ENCODE assay signal across 8 cellular contexts in the genomic region with DNA sequence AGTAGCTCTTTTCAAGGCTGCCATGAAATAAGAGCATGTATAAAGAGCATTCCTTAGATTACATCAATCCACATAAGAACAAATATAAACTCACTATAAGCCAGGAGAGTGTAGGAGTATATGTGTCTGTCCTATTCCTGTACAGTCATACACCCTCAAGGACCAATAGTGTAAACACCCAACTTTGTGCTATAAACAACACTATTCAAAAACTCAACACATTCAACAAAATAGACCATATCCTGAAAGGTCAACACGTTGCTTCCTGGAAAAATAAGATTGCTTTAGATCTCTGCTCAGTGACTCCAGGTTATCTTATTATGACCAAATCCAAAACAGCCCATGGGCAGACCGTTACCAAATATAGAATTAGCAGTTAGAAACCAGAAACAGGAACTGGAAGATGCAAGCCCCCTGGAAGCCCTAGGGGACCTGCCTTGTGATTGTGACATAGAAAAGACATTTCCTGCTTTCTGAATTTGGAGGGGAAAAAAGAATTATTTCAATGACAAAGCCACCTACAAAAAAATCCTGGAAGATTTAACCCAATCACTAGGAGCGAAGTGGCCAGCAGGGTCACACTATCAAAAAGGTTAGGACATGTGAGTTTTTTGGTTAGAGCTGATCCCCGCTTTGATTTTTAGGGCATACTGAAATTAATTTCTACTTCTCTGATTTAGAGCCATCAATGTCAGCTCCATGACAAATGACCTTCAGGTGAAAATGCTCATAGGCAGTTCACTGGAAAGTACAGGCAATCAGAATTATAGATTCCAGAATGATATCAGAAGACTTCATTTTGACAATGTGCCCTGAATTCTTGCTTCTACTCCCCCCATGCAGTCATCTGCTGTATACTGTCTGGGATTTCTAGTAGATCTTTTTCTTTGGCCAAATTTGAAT. TPM values are rescaled to one million over a fixed set of nuclear protein-coding genes. Genes with fewer than 3 reads are reported as not detected.
DNase-seq lines count a peak whose midpoint lies in the region; ATAC-seq, FAIRE-seq and TF ChIP-seq lines count a peak whose summit lies in the region.

No MANE protein-coding gene starts in this region.

- H3K9ac ChIP-seq in K562 (ENCODE audit: insufficient read depth in 1 of 2, low read depth in 2 of 2, low read length in 2 of 2): no peak overlapping the region

- H3K27me3 ChIP-seq in K562 (ENCODE audit: control insufficient read depth in 2 of 2, insufficient read depth in 2 of 2, low read length in 2 of 2): no peaks in the 10 kb centered on the region

- no peaks in the 10 kb centered on the region for H3K27me3 Mint-ChIP-seq in IgD-negative memory B cell

- peak overlapping the region; percentile 9 to 86 (median 51) for H3K4me3 Mint-ChIP-seq in IgD-negative memory B cell

- in situ Hi-C loops in K562 (cut with MboI): no loop called here

- no peaks in the 10 kb centered on the region for H3K9me3 ChIP-seq in K562 (replicated peaks; ENCODE audit: control insufficient read depth, insufficient read depth, low read depth, low read length)

- POLR2A ChIA-PET in K562 (lab: Yijun Ruan, JAX): interaction anchor here (0.7 to 1.6 kb wide), 2 partner anchors 28 to 888 kb away, joined by 4 to 5 read pairs; no protein-coding TSS in a partner anchor

- TF ChIP-seq CTCF in K562 (IDR thresholded peaks at IDR 0.05 in 2 of 3, conservative IDR thresholded peaks at IDR 0.05 in 1 of 3; ENCODE audit: insufficient read depth in 2 of 3, low read depth in 1 of 3, low read length in 3 of 3): no peak

- no peak for TF ChIP-seq POLR2A in K562 (conservative IDR thresholded peaks at IDR 0.05)

- DNase-seq in AML-193 (lab: John Stamatoyannopoulos, UW) (peak; percentile 68 to 82), K562 (ENCODE audit: extremely low read depth in 1 of 4, low spot score in 3 of 4) (peak in 1 of 4 experiments; percentile 28), putamen (ENCODE audit: low spot score) (peak; percentile 28), KG1 (lab: John Stamatoyannopoulos, UW) (no peak), activated T-cell treated with anti-CD3 and anti-CD28 coated beads for 4 hours (no peak), GM03348 (ENCODE audit: low spot score) (no peak)

- no peaks in the 10 kb centered on the region; the same call in 1 of the 3 replicates for H3K36me3 ChIP-seq in K562 (ENCODE audit: control insufficient read depth, insufficient read depth, low read length)

- CTCF ChIA-PET in K562 (lab: Yijun Ruan, JAX; ENCODE audit: low intra/inter-chr PET ratio): no interaction called here

- ATAC-seq in GM19351 (IDR thresholded peaks at IDR 0.05; ENCODE audit: unreplicated experiment): peak; percentile 67
- peak; percentile 69 for ATAC-seq in K562

- peaks cover 0 to 13% of the 10 kb centered on the region in 2 experiments; a peak in 4 of 5 replicates for H3K4me1 ChIP-seq in K562 (replicated peaks in 1 of 2; ENCODE audit: control insufficient read depth in 2 of 2, insufficient read depth in 2 of 2, low read length in 2 of 2)

- H3K27ac ChIP-seq in K562 (ENCODE audit: extremely low read depth, low read depth, low read length): peak overlapping the region; percentile 30; the same call in 1 of the 3 replicates

- BruUV-seq in K562 (replicated peaks; lab: Mats Ljungman, UMichigan): no TSS peak

- H3K4me3 ChIP-seq in K562: no peak overlapping the region

- intact Hi-C loops in K562 (cut with micrococcal nuclease): no loop called here

- H3K36me3 Mint-ChIP-seq in IgD-negative memory B cell: peaks cover 8% of the 10 kb centered on the region

- H4K20me1 ChIP-seq in K562 (replicated peaks; ENCODE audit: control insufficient read depth, insufficient read depth, low read length): no peaks in the 10 kb centered on the region

- H3K9me1 ChIP-seq in K562 (ENCODE audit: control insufficient read depth, insufficient read depth, low read length): no peaks in the 10 kb centered on the region

- no peaks in the 10 kb centered on the region for H3K79me2 ChIP-seq in K562 (ENCODE audit: control insufficient read depth, insufficient read depth, low read length)

- TF ChIP-seq RAD21 in K562 (CRISPR knock-in tag; conservative IDR thresholded peaks at IDR 0.05 in 1 of 2, IDR thresholded peaks at IDR 0.05 in 1 of 2): no peak; a peak in 1 of 4 replicates

- peak overlapping the region; percentile 72 to 90 (median 87) for H3K27ac Mint-ChIP-seq in IgD-negative memory B cell

- H3K9me3 Mint-ChIP-seq in IgD-negative memory B cell: no peaks in the 10 kb centered on the region

- H2AFZ ChIP-seq in K562 (ENCODE audit: low read depth, low read length): no peak overlapping the region

- FAIRE-seq in K562 (lab: Jason Lieb, UNC): no peak

- WGBS in K562 (ENCODE audit: insufficient coverage, low coverage, missing lambda C conversion rate): 19% methylated on average over 4 of the region's 4 CpGs

- TF ChIP-seq EP300 in K562 (IDR thresholded peaks at IDR 0.05; ENCODE audit: low read length): peak; percentile 72

- H3K4me1 Mint-ChIP-seq in IgD-negative memory B cell: peaks cover 36 to 40% (median 37%) of the 10 kb centered on the region in 3 donors

- no peak overlapping the region for H3K4me2 ChIP-seq in K562 (ENCODE audit: insufficient read depth, low read length)

TF ChIP-seq in K562, 482 proteins besides CTCF, POLR2A, EP300 and RAD21 (continues in another document):
- TF ChIP-seq MEF2D (tag; conservative IDR thresholded peaks at IDR 0.05; ENCODE audit: low read depth) (peak; percentile 96), HMGN3 (IDR thresholded peaks at IDR 0.05; ENCODE audit: borderline replicate concordance, extremely low read depth, insufficient read length, low read depth, low read length) (no peak), CTBP1 (IDR thresholded peaks at IDR 0.05; ENCODE audit: borderline replicate concordance) (peak; percentile 72), GABPA (tag; conservative IDR thresholded peaks at IDR 0.05; ENCODE audit: low read depth) (0 out of 2 replicates have a peak, but pooled peaks have one; percentile 33), FOXM1 (IDR thresholded peaks at IDR 0.05; ENCODE audit: low read depth) (peak; percentile 74; the same call in 1 of the 2 replicates), FOXM1 (CRISPR knock-in tag; IDR thresholded peaks at IDR 0.05; ENCODE audit: low read depth) (no peak)
- TF ChIP-seq, protein P1, sequence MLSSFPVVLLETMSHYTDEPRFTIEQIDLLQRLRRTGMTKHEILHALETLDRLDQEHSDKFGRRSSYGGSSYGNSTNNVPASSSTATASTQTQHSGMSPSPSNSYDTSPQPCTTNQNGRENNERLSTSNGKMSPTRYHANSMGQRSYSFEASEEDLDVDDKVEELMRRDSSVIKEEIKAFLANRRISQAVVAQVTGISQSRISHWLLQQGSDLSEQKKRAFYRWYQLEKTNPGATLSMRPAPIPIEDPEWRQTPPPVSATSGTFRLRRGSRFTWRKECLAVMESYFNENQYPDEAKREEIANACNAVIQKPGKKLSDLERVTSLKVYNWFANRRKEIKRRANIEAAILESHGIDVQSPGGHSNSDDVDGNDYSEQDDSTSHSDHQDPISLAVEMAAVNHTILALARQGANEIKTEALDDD (IDR thresholded peaks at IDR 0.05): peak; percentile 65

RNA-seq across cellular contexts. Expression of a gene that starts 59.9 kb away (rescaled TPM):
- polyA plus RNA-seq in IgD-negative memory B cell: 2.9 TPM
- 10.5 and 20.3 TPM in 2 replicates for total RNA-seq in K562 (2011; cell fraction: chromatin; rRNA removed; ENCODE audit: low replicate concordance)
- total RNA-seq in K562 (2011; cell fraction: nucleolus; rRNA removed): 9.2 and 9.7 TPM in 2 replicates
- total RNA-seq in K562 (2011; cell fraction: nucleoplasm; rRNA removed): 16.8 and 27.9 TPM in 2 replicates
- 3.3 and 3.7 TPM in 2 replicates for total RNA-seq in K562 (2014; rRNA removed)
- total RNA-seq in K562 (2014; rRNA removed; fragmentation: Illumina TruSeq; extraction: Trizol): 4.5 and 5.5 TPM in 2 replicates
- 5.2 TPM in 2 replicates for total RNA-seq in K562 (2015; rRNA removed; fragmentation: Illumina TruSeq; extraction: Trizol)
- 4.9 and 5.0 TPM in 2 replicates for total RNA-seq in K562 (2021)
- 12.5 and 14.7 TPM in 2 replicates for polyA plus RNA-seq in K562 (2011; rRNA removed)
- polyA plus RNA-seq in K562 (2011; cell fraction: cytosol; rRNA removed): 4.0 and 9.3 TPM in 2 replicates
- polyA plus RNA-seq in K562 (2011; cell fraction: nucleus; rRNA removed): 4.5 and 9.3 TPM in 2 replicates
- 4.2 and 4.9 TPM in 2 replicates for polyA plus RNA-seq in K562 (2012)
- 4.5 and 5.3 TPM in 2 replicates for polyA plus RNA-seq in K562 (2014; fragmentation: Illumina TruSeq; extraction: Trizol)
- polyA plus RNA-seq in K562 (2014; fragmentation: Nextera tagmentation; extraction: Ambion mirVana): 1 to 10 TPM in 1 of 2 experiments, under 1 TPM in 1; 1.00 to 1.3 TPM
- 3.0 and 3.2 TPM in 2 replicates for polyA plus RNA-seq in K562 (2014; rRNA removed)
- polyA minus RNA-seq in K562 (2011; rRNA and poly(A)+ RNA removed): 17.7 and 29.5 TPM in 2 replicates
- polyA minus RNA-seq in K562 (2011; cell fraction: cytosol; rRNA and poly(A)+ RNA removed): 6.7 and 8.6 TPM in 2 replicates
- 4.0 and 11.3 TPM in 2 replicates for polyA minus RNA-seq in K562 (2011; cell fraction: nucleus; rRNA and poly(A)+ RNA removed)

Comparison
In these comparisons a context has a peak if more than half of its experiments do, and no peak if none do; other contexts are left out.
1. DNase-seq: peak in AML-193 (2 of 2) and putamen (single experiment); none in KG1 (single experiment), activated T-cell treated with anti-CD3 and anti-CD28 coated beads for 4 hours (single experiment) and GM03348 (single experiment).